In genomic region chr9:99235874-99236627, GRCh38 we compare ENCODE assay signal across 9 cellular contexts. TPM values are rescaled to one million over a fixed set of nuclear protein-coding genes. Genes with fewer than 3 reads are reported as not detected.
DNase-seq lines count a peak whose midpoint lies in the region; ATAC-seq and TF ChIP-seq lines count a peak whose summit lies in the region.
"Had no signal": no experiment of that assay in that cellular context is flagged by ENCODE, and none has a peak within 500 bp of the region (broad histone marks: within the 10 kb centered on the region; RNA-seq: fewer than 3 reads in every experiment).

No MANE protein-coding gene starts in this region.

- DNase-seq in memory B cell (ENCODE audit: low spot score in 2 of 2), result peak; percentile 52 to 67
- DNase-seq in left lung, result no peak
- DNase-seq in MV-4-11 (lab: John Stamatoyannopoulos, UW), result no peak
- DNase-seq in breast epithelium (ENCODE audit: low spot score in 2 of 2), result no peak
- DNase-seq in A172 (ENCODE audit: low spot score), result no peak
- DNase-seq: stimulated activated CD8-positive, alpha-beta memory T cell treated with anti-CD3 and anti-CD28 coated beads, Interleukin-4, amount 100 ng/mL, for 48 hours had no signal

- H3K4me3 ChIP-seq in left lung (no peak overlapping the region), breast epithelium (no peak overlapping the region)

- ATAC-seq in GM18519 (IDR thresholded peaks at IDR 0.05; ENCODE audit: low FRiP score, unreplicated experiment) (peak; percentile 91), GM21515 (IDR thresholded peaks at IDR 0.05; ENCODE audit: unreplicated experiment) (peak; percentile 95), HG03439 (IDR thresholded peaks at IDR 0.05; ENCODE audit: unreplicated experiment) (peak; percentile 94), memory B cell (ENCODE audit: low read depth) (peak; percentile 94), left lung (no peak)

- no peaks in the 10 kb centered on the region for H3K27me3 Mint-ChIP-seq in memory B cell

- TF ChIP-seq CTCF in left lung (IDR thresholded peaks at IDR 0.05), result no peak
- no peak for TF ChIP-seq CTCF in breast epithelium (IDR thresholded peaks at IDR 0.05)

- H3K4me1 Mint-ChIP-seq in memory B cell, result peaks cover 22% of the 10 kb centered on the region

- peaks cover 0 to 71% of the 10 kb centered on the region in 2 donors for H3K36me3 ChIP-seq in left lung
- no peaks in the 10 kb centered on the region for H3K36me3 ChIP-seq in breast epithelium

- TF ChIP-seq POLR2A in breast epithelium (IDR thresholded peaks at IDR 0.05), result no peak

- no peaks in the 10 kb centered on the region for H3K4me1 ChIP-seq in left lung
- no peaks in the 10 kb centered on the region for H3K4me1 ChIP-seq in breast epithelium

- intact Hi-C loops in left lung (cut with DNase I) (no loop called here), breast epithelium (cut with DNase I; ENCODE audit: low total_unique reads) (no loop called here)

- H3K27ac ChIP-seq in left lung, result no peak overlapping the region
- no peak overlapping the region for H3K27ac ChIP-seq in breast epithelium

- H3K27me3 ChIP-seq in left lung (no peaks in the 10 kb centered on the region), breast epithelium (no peaks in the 10 kb centered on the region)

- H3K9me3 ChIP-seq in left lung, result no peaks in the 10 kb centered on the region
- H3K9me3 ChIP-seq in breast epithelium, result no peaks in the 10 kb centered on the region

- H3K36me3 Mint-ChIP-seq in memory B cell, result peaks cover 10% of the 10 kb centered on the region

- no peaks in the 10 kb centered on the region for H3K9me3 Mint-ChIP-seq in memory B cell

- peak overlapping the region; percentile 98 for H3K27ac Mint-ChIP-seq in memory B cell

- peak overlapping the region; percentile 40 for H3K4me3 Mint-ChIP-seq in memory B cell

RNA-seq across cellular contexts. Expression of gene SEC61B, which starts 14.0 kb away (rescaled TPM):
- total RNA-seq in left lung (100 to 1,000 TPM; 137 to 184 TPM), breast epithelium (100 to 1,000 TPM in 1 of 3 donors, 10 to 100 TPM in 2; 86.3 to 121 (median 92.9) TPM)
- total RNA-seq in A172 (2014; rRNA removed; shearing (Covaris generic)), result 180 and 223 TPM in 2 replicates

RNA-seq across cellular contexts. Expression of gene ALG2, which starts 14.3 kb away (rescaled TPM):
- total RNA-seq in left lung (10 to 100 TPM; 38.9 to 47.7 TPM), breast epithelium (10 to 100 TPM; 30.2 to 44.5 (median 40.3) TPM)
- total RNA-seq in A172 (2014; rRNA removed; shearing (Covaris generic)), result 67.8 and 69.5 TPM in 2 replicates

Comparison
In these comparisons a context has a peak if more than half of its experiments do, and no peak if none do; other contexts are left out.
1. DNase-seq: peak in memory B cell (2 of 2); none in left lung (0 of 2), MV-4-11 (single experiment), breast epithelium (0 of 2) and A172 (single experiment).